Comparison of ENCODE assay signal across 8 cellular contexts in genomic region chr1:17046043-17046657, GRCh38.
A peak's percentile ranks its signal among the peaks of the same experiment; 100 is the strongest.
DNase-seq lines count a peak whose midpoint lies in the region; ATAC-seq and TF ChIP-seq lines count a peak whose summit lies in the region.

No MANE protein-coding gene starts in this region.

- in situ Hi-C loops in astrocyte of the cerebellum (cut with HindIII; ENCODE audit: low sequenced_read_pairs), result no loop called here

- H3K4me3 ChIP-seq in GM12875 (ENCODE audit: low read depth, low read length), result no peak overlapping the region
- peak overlapping the region; percentile 19 for H3K4me3 ChIP-seq in astrocyte of the cerebellum (ENCODE audit: low read depth, low read length)

- DNase-seq in Ammon's horn (ENCODE audit: low spot score) (peak; percentile 60), NCI-H2227 treated with DMSO at 0.1 percent for 48 hours (lab: John Stamatoyannopoulos, UW) (peak; percentile 75), astrocyte of the cerebellum (ENCODE audit: low read depth) (peak; percentile 57), iris pigment epithelial cell (ENCODE audit: low read depth) (peak; percentile 73), superior temporal gyrus (ENCODE audit: extremely low spot score) (peak; percentile 86), T1000 (lab: John Stamatoyannopoulos, UW) (no peak)

- no peak for ATAC-seq in HG02973 (IDR thresholded peaks at IDR 0.05; ENCODE audit: unreplicated experiment)

- TF ChIP-seq CTCF in GM12875 (IDR thresholded peaks at IDR 0.05; ENCODE audit: borderline replicate concordance, insufficient read depth, low read depth, low read length) (peak; percentile 56; the same call in 1 of the 2 replicates), astrocyte of the cerebellum (IDR thresholded peaks at IDR 0.05; ENCODE audit: low read depth, low read length, missing control alignments) (peak; percentile 72)
